ENCODE assay signal across 8 cellular contexts in the genomic region with DNA sequence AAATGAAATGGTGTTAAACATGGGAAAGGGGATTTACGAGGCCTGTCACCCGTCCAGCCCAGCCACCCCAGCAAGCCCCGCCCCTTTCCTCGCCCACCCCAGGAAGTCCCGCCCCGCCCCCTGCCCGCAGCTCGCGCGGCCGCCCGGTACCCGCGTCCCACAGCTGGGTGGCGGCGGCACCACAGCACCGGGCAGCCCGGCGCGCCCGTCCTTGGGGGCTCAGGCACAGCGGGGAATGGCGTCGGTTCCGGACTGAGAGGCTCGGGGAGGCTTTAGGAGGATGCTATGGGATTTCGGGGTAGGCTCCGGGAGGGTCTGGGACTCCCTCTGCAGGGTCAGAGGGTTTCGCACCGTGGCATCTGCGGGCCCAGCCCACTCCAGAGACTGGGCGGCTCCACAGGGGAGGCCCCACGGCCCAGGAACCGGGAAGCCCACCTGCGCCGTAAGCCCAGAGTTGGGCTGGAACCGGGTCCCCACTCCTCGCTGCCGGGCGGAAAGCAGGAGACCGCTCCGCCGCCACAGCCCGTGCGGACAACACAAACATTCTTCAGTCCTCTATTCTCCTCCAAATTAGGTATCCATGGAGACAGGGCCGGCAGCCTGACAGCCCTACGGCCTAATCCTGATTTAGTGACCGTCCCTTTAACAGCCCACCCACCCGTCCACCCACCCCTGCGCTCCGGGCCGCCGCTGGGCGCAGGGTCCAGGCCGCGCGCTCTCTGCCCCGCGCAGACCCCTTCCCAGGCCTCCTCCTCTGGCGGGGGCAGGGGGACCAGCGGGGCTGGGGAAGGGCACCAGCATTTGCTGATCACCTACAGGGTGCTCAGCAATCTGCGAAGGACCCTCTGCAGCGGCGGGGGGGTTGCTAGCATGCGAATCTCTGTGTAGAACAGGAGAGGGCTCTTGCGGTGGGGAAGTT. TPM values are rescaled to one million over a fixed set of nuclear protein-coding genes. Genes with fewer than 3 reads are reported as not detected.
DNase-seq lines count a peak whose midpoint lies in the region; ATAC-seq and TF ChIP-seq lines count a peak whose summit lies in the region.

No MANE protein-coding gene starts in this region.

- H3K27ac Mint-ChIP-seq in T-helper 2 cell treated with Interferon-gamma antibody and Interleukin-4, amounts not matched to agents 5 μg/mL and 100 μg/mL, for 36 hours = no peak overlapping the region

- no peaks in the 10 kb centered on the region for H3F3A ChIP-seq in DOHH2 (ENCODE audit: control insufficient read depth, insufficient read depth)

- H3K27me3 Mint-ChIP-seq in T-helper 2 cell treated with Interferon-gamma antibody and Interleukin-4, amounts not matched to agents 5 μg/mL and 100 μg/mL, for 36 hours (ENCODE audit: low read depth) = peaks cover 61% of the 10 kb centered on the region

- H3K18ac ChIP-seq in mesendoderm (ENCODE audit: low read length) = no peak overlapping the region

- H3K36me3 Mint-ChIP-seq in T-helper 2 cell treated with Interferon-gamma antibody and Interleukin-4, amounts not matched to agents 5 μg/mL and 100 μg/mL, for 36 hours (ENCODE audit: low read depth) = no peaks in the 10 kb centered on the region

- no peak overlapping the region for H3K23ac ChIP-seq in mesendoderm (ENCODE audit: low read length)

- no peaks in the 10 kb centered on the region for H3K9me2 ChIP-seq in DOHH2 (replicated peaks; ENCODE audit: control insufficient read depth, low read length)

- H3K79me1 ChIP-seq in mesendoderm (ENCODE audit: low read length) = no peaks in the 10 kb centered on the region

- H2BK5ac ChIP-seq in mesendoderm (ENCODE audit: low read length) = no peak overlapping the region

- no CpG with 5 or more reads among the region's 66 CpGs for WGBS in mesendoderm (ENCODE audit: extremely low coverage, insufficient coverage, low lambda C conversion rate)

- ATAC-seq in HG03442 (IDR thresholded peaks at IDR 0.05; ENCODE audit: unreplicated experiment) (no peak), HG02884 (IDR thresholded peaks at IDR 0.05; ENCODE audit: unreplicated experiment) (no peak), GM21529 (IDR thresholded peaks at IDR 0.05; ENCODE audit: unreplicated experiment) (no peak)

- no peak overlapping the region for H2BK15ac ChIP-seq in mesendoderm (replicated peaks; ENCODE audit: low read depth)

- H3K4me1 Mint-ChIP-seq in T-helper 2 cell treated with Interferon-gamma antibody and Interleukin-4, amounts not matched to agents 5 μg/mL and 100 μg/mL, for 36 hours (ENCODE audit: low read depth) = peaks cover 5% of the 10 kb centered on the region

- peak overlapping the region; percentile 79 for H3K56ac ChIP-seq in mesendoderm (ENCODE audit: low read length)

- H4K5ac ChIP-seq in mesendoderm (ENCODE audit: low read length) = no peak overlapping the region

- peak overlapping the region; percentile 24; the same call in 1 of the 2 replicates for H3K4me2 ChIP-seq in DOHH2 (ENCODE audit: low read length)
- peak overlapping the region; percentile 93 for H3K4me2 ChIP-seq in mesendoderm (ENCODE audit: low read length)

- H4K8ac ChIP-seq in mesendoderm (ENCODE audit: low read depth, low read length) = no peak overlapping the region

- H3K9me3 ChIP-seq in DOHH2 (ENCODE audit: control insufficient read depth, insufficient read depth, low read length) = no peaks in the 10 kb centered on the region

- H3K27me3 ChIP-seq in DOHH2 (ENCODE audit: control insufficient read depth, low read length) (peaks cover 15% of the 10 kb centered on the region), mesendoderm (ENCODE audit: insufficient read depth, low read length, poor library complexity) (no peaks in the 10 kb centered on the region)

- H4K20me1 ChIP-seq in DOHH2 (ENCODE audit: control insufficient read depth, insufficient read depth, low read depth, low read length) = no peaks in the 10 kb centered on the region

- H3K4ac ChIP-seq in mesendoderm (ENCODE audit: low read depth, low read length) = no peak overlapping the region

- H3K27ac ChIP-seq in DOHH2 (ENCODE audit: low read depth, low read length) (no peak overlapping the region), coronary artery (peak overlapping the region; percentile 17 to 86), mesendoderm (ENCODE audit: low read depth, low read length) (no peak overlapping the region)

- no peak for TF ChIP-seq CTCF in DOHH2 (IDR thresholded peaks at IDR 0.05; ENCODE audit: low read depth, low read length, poor library complexity, severe bottlenecking)
- TF ChIP-seq CTCF in coronary artery (IDR thresholded peaks at IDR 0.05) = no peak

- H2AK5ac ChIP-seq in mesendoderm (ENCODE audit: low read length) = no peak overlapping the region

- H2BK120ac ChIP-seq in mesendoderm (ENCODE audit: low read depth, low read length) = no peak overlapping the region

- H3K79me2 ChIP-seq in DOHH2 (ENCODE audit: control insufficient read depth, low read length) (no peaks in the 10 kb centered on the region), mesendoderm (ENCODE audit: control insufficient read depth, insufficient read depth, low read length) (no peaks in the 10 kb centered on the region)

- no peaks in the 10 kb centered on the region for H3K4me1 ChIP-seq in DOHH2 (ENCODE audit: control insufficient read depth, low read length)
- peaks cover 5% of the 10 kb centered on the region for H3K4me1 ChIP-seq in mesendoderm (ENCODE audit: control insufficient read depth, low read depth, low read length)

- peak overlapping the region; percentile 69 for H3K9ac ChIP-seq in mesendoderm (ENCODE audit: low read length)

- H3K9me3 Mint-ChIP-seq in T-helper 2 cell treated with Interferon-gamma antibody and Interleukin-4, amounts not matched to agents 5 μg/mL and 100 μg/mL, for 36 hours = no peaks in the 10 kb centered on the region

- H3K4me3 Mint-ChIP-seq in T-helper 2 cell treated with Interferon-gamma antibody and Interleukin-4, amounts not matched to agents 5 μg/mL and 100 μg/mL, for 36 hours = peak overlapping the region; percentile 67

- H3K36me3 ChIP-seq in DOHH2 (ENCODE audit: control insufficient read depth, low read length) (no peaks in the 10 kb centered on the region), mesendoderm (ENCODE audit: control insufficient read depth, insufficient read depth, low read length) (no peaks in the 10 kb centered on the region)

- DNase-seq in T-helper 2 cell treated with Interferon-gamma antibody and Interleukin-4, amounts not matched to agents 5 μg/mL and 100 μg/mL, for 36 hours (ENCODE audit: low spot score) = peak; percentile 6
- DNase-seq in coronary artery (ENCODE audit: low spot score) = no peak
- peak; percentile 81 for DNase-seq in mesendoderm
- peak; percentile 73 for DNase-seq in stimulated activated CD8-positive, alpha-beta memory T cell treated with anti-CD3 and anti-CD28 coated beads, Interleukin-4, amount 100 ng/mL, for 48 hours

- H3K4me3 ChIP-seq in DOHH2 (ENCODE audit: low read length) = no peak overlapping the region
- peak overlapping the region; percentile 73 for H3K4me3 ChIP-seq in coronary artery
- peak overlapping the region; percentile 47 for H3K4me3 ChIP-seq in mesendoderm (ENCODE audit: low read length)

RNA-seq across cellular contexts. Expression of a gene that starts 1.3 kb away (rescaled TPM):
- polyA plus RNA-seq in mesendoderm (2013, experiment 1 of 2) = 0.77 TPM
- 0.69 TPM for polyA plus RNA-seq in mesendoderm (2013, experiment 2 of 2)

RNA-seq across cellular contexts. Expression of a gene that starts 40.7 kb away (rescaled TPM):
- not detected for polyA plus RNA-seq in mesendoderm (2013, experiment 1 of 2)
- polyA plus RNA-seq in mesendoderm (2013, experiment 2 of 2) = 0.03 TPM

Comparison
In these comparisons a context has a peak if more than half of its experiments do, and no peak if none do; other contexts are left out.
1. H3K27ac ChIP-seq: peak in coronary artery (2 of 2); none in DOHH2 (single experiment) and mesendoderm (single experiment).